ENCODE assay signal across 16 cellular contexts in genomic region chrX:130788786-130789581, GRCh38.
A peak's percentile ranks its signal among the peaks of the same experiment; 100 is the strongest.
DNase-seq lines count a peak whose midpoint lies in the region; ATAC-seq, FAIRE-seq and TF ChIP-seq lines count a peak whose summit lies in the region.
"Had no signal": no experiment of that assay in that cellular context is flagged by ENCODE, and none has a peak within 500 bp of the region (broad histone marks: within the 10 kb centered on the region; RNA-seq: fewer than 3 reads in every experiment).

No MANE protein-coding gene starts in this region.

- FAIRE-seq in astrocyte (lab: Jason Lieb, UNC): peak; percentile 84
- FAIRE-seq: G401.6, GM12878 had no signal

- no peaks in the 10 kb centered on the region for H4K20me1 ChIP-seq in astrocyte (ENCODE audit: insufficient read depth, low read length)
- H4K20me1 ChIP-seq: BLaER1 treated with 17β-estradiol and CSF1 and Interleukin-3, amounts not matched to agents 10 nM and 100 nM had no signal

- DNase-seq in cardiac muscle cell (ENCODE audit: low read depth in 1 of 2, low spot score in 1 of 2) (peak in 1 of 2 donors; percentile 10), heart left ventricle (no peak), astrocyte (ENCODE audit: low read depth) (no peak), left lobe of liver (ENCODE audit: low spot score) (no peak), AG20443 (ENCODE audit: low spot score) (no peak), DMS153 (lab: John Stamatoyannopoulos, UW) (no peak)
- DNase-seq: CD8-positive, alpha-beta memory T cell; DND-41; H9; NCI-H446 treated with DMSO at 0.1 percent for 48 hours; NCI-H774 had no signal

- H3K36me3 Mint-ChIP-seq in astrocyte (ENCODE audit: low read depth, unreplicated experiment): no peaks in the 10 kb centered on the region

- no peaks in the 10 kb centered on the region for H3K27me3 Mint-ChIP-seq in astrocyte (ENCODE audit: low read depth, unreplicated experiment)
- H3K27me3 Mint-ChIP-seq: CD8-positive, alpha-beta memory T cell had no signal

- H3K4me2 ChIP-seq in astrocyte (ENCODE audit: low read length): no peak overlapping the region
- H3K4me2 ChIP-seq: BLaER1 treated with 17β-estradiol and CSF1 and Interleukin-3, amounts not matched to agents 10 nM and 100 nM had no signal

- no peak for TF ChIP-seq CTCF in cardiac muscle cell (IDR thresholded peaks at IDR 0.05; ENCODE audit: low read depth, low read length)
- TF ChIP-seq CTCF in heart left ventricle (IDR thresholded peaks at IDR 0.05): no peak
- TF ChIP-seq CTCF in astrocyte (IDR thresholded peaks at IDR 0.05; ENCODE audit: insufficient read depth, low read depth, low read length): no peak

- H3K9ac ChIP-seq in astrocyte (ENCODE audit: low read length): no peak overlapping the region
- H3K9ac ChIP-seq: BLaER1 treated with 17β-estradiol and CSF1 and Interleukin-3, amounts not matched to agents 10 nM and 100 nM had no signal

- 62 to 83% (median 73%) methylated on average over 4 of the region's 4 CpGs for WGBS in heart left ventricle, 4 donors

- H3K27ac ChIP-seq in cardiac muscle cell: peak overlapping the region; percentile 31
- no peak overlapping the region for H3K27ac ChIP-seq in heart left ventricle
- H3K27ac ChIP-seq in astrocyte (ENCODE audit: low read depth, low read length): no peak overlapping the region
- H3K27ac ChIP-seq: BLaER1 treated with 17β-estradiol and CSF1 and Interleukin-3, amounts not matched to agents 10 nM and 100 nM had no signal

- no peaks in the 10 kb centered on the region for H3K9me3 Mint-ChIP-seq in astrocyte (ENCODE audit: unreplicated experiment)

- H3K36me3 ChIP-seq in cardiac muscle cell (no peaks in the 10 kb centered on the region), heart left ventricle (no peaks in the 10 kb centered on the region), astrocyte (ENCODE audit: insufficient read depth, low read length) (no peaks in the 10 kb centered on the region)
- H3K36me3 ChIP-seq: BLaER1 treated with 17β-estradiol and CSF1 and Interleukin-3, amounts not matched to agents 10 nM and 100 nM had no signal

- no peaks in the 10 kb centered on the region for H3K79me2 ChIP-seq in astrocyte (ENCODE audit: insufficient read depth, low read length)

- H3K4me1 ChIP-seq in cardiac muscle cell (ENCODE audit: low read depth): peaks cover 19% of the 10 kb centered on the region
- no peaks in the 10 kb centered on the region for H3K4me1 ChIP-seq in heart left ventricle
- no peaks in the 10 kb centered on the region for H3K4me1 ChIP-seq in astrocyte (ENCODE audit: insufficient read depth, low read length)
- H3K4me1 ChIP-seq: BLaER1 treated with 17β-estradiol and CSF1 and Interleukin-3, amounts not matched to agents 10 nM and 100 nM had no signal

- H2AFZ ChIP-seq in astrocyte (ENCODE audit: low read depth, low read length): no peak overlapping the region

- H3K27ac Mint-ChIP-seq in astrocyte (ENCODE audit: unreplicated experiment): no peak overlapping the region
- H3K27ac Mint-ChIP-seq: H9 had no signal

- no peak for TF ChIP-seq POLR2A in heart left ventricle (IDR thresholded peaks at IDR 0.05)

- H3K27me3 ChIP-seq in cardiac muscle cell (no peaks in the 10 kb centered on the region), heart left ventricle (no peaks in the 10 kb centered on the region), astrocyte (ENCODE audit: insufficient read depth, low read length) (no peaks in the 10 kb centered on the region)

- H3K4me3 ChIP-seq in cardiac muscle cell (no peak overlapping the region), heart left ventricle (no peak overlapping the region), astrocyte (ENCODE audit: insufficient read depth, low read depth, low read length) (no peak overlapping the region)
- H3K4me3 ChIP-seq: BLaER1 treated with 17β-estradiol and CSF1 and Interleukin-3, amounts not matched to agents 10 nM and 100 nM; GM12878 had no signal

- H3K4me1 Mint-ChIP-seq in astrocyte (ENCODE audit: low read depth, unreplicated experiment): peaks cover 10% of the 10 kb centered on the region
- H3K4me1 Mint-ChIP-seq: CD8-positive, alpha-beta memory T cell had no signal

- ATAC-seq in heart left ventricle: no peak
- peak; percentile 87 for ATAC-seq in left lobe of liver
- ATAC-seq in HG03571 (IDR thresholded peaks at IDR 0.05; ENCODE audit: unreplicated experiment): no peak
- no peak for ATAC-seq in HG02973 (IDR thresholded peaks at IDR 0.05; ENCODE audit: unreplicated experiment)
- ATAC-seq: GM12878 had no signal

- no peak overlapping the region for H3K4me3 Mint-ChIP-seq in astrocyte (ENCODE audit: unreplicated experiment)
- H3K4me3 Mint-ChIP-seq: CD8-positive, alpha-beta memory T cell; H9 had no signal

- H3K9me3 ChIP-seq in cardiac muscle cell (ENCODE audit: low read depth) (no peaks in the 10 kb centered on the region), heart left ventricle (no peaks in the 10 kb centered on the region), astrocyte (ENCODE audit: insufficient read depth, low read depth, low read length) (no peaks in the 10 kb centered on the region)

- intact Hi-C loops in heart left ventricle (cut with DNase I): no loop called here
